In the genomic region with DNA sequence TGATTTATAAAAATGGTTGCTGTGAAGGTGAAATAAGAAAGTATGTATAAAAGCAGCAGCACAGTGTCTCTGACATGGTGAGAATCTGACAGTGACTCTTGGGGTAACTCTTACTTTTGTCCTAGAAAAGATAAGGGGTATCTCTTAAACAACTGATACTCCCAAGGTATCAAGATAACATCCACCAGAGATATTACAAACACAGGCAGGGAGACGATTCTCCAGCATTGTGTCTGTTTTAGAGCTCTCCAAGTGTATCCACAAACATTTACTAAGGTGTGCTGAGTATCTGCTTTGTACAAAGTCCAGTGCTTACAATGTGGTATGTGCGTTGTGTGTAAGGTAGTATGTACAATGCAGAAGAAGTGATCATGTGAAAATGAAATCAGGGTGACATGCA, we compare ENCODE assay signal across 21 cellular contexts. TPM values are rescaled to one million over a fixed set of nuclear protein-coding genes. Genes with fewer than 3 reads are reported as not detected.
"Had no signal": no experiment of that assay in that cellular context is flagged by ENCODE, and none has a peak within 500 bp of the region (broad histone marks: within the 10 kb centered on the region; RNA-seq: fewer than 3 reads in every experiment).

No MANE protein-coding gene starts in this region.

- DNase-seq: colonic mucosa; dermis blood vessel endothelial cell; effector CD4-positive, alpha-beta T cell; foreskin keratinocyte; kidney; left cardiac atrium; left ventricle myocardium inferior; mesenchymal stem cell; naive thymus-derived CD4-positive, alpha-beta T cell; stimulated activated CD4-positive, alpha-beta T cell treated with anti-CD3 and anti-CD28 coated beads, Interleukin-2, amount 100 ng/mL, for 48 hours; stimulated activated naive CD4-positive, alpha-beta T cell treated with Interleukin-2 at 50 U/mL for 16 hours; thyroid gland had no signal

- H3K4me2 ChIP-seq: smooth muscle cell had no signal

- FAIRE-seq: endothelial cell of umbilical vein, kidney, urothelium cell line had no signal

- H3K36me3 Mint-ChIP-seq: naive thymus-derived CD4-positive, alpha-beta T cell; type B pancreatic cell had no signal

- H3K27ac ChIP-seq: colonic mucosa, foreskin keratinocyte, left ventricle myocardium inferior, suprapubic skin, thyroid gland had no signal

- H3K27me3 ChIP-seq: colonic mucosa, foreskin keratinocyte, neutrophil, suprapubic skin, thyroid gland had no signal

- H3K27me3 Mint-ChIP-seq: type B pancreatic cell had no signal

- H3K27ac Mint-ChIP-seq: endodermal cell; naive thymus-derived CD4-positive, alpha-beta T cell; type B pancreatic cell had no signal

- H3K4me1 ChIP-seq: thyroid gland had no signal

- H3K9me3 ChIP-seq: colonic mucosa, left ventricle myocardium inferior, neutrophil, suprapubic skin, thyroid gland had no signal

- H3K9me3 Mint-ChIP-seq: endodermal cell; naive thymus-derived CD4-positive, alpha-beta T cell; type B pancreatic cell had no signal

- H3K4me3 Mint-ChIP-seq: endodermal cell; naive thymus-derived CD4-positive, alpha-beta T cell; type B pancreatic cell had no signal

- H3K4me3 ChIP-seq: colonic mucosa, left ventricle myocardium inferior, lung, smooth muscle cell, suprapubic skin, thyroid gland had no signal

- H3K36me3 ChIP-seq: colonic mucosa, left ventricle myocardium inferior, neutrophil, suprapubic skin, thyroid gland had no signal

- ATAC-seq: foreskin keratinocyte; left cardiac atrium; naive thymus-derived CD4-positive, alpha-beta T cell had no signal

RNA-seq across cellular contexts. Expression of a gene that starts 43.0 kb away (rescaled TPM):
- total RNA-seq: endothelial cell of umbilical vein; kidney; naive thymus-derived CD4-positive, alpha-beta T cell; pulmonary artery endothelial cell had no signal
- polyA plus RNA-seq: endothelial cell of umbilical vein; naive thymus-derived CD4-positive, alpha-beta T cell; smooth muscle cell had no signal
